In genomic region chr12:24505366-24506025, GRCh38 we compare ENCODE assay signal across 21 cellular contexts.
"Had no signal": no experiment of that assay in that cellular context is flagged by ENCODE, and none has a peak within 500 bp of the region (broad histone marks: within the 10 kb centered on the region; RNA-seq: fewer than 3 reads in every experiment).

No MANE protein-coding gene starts in this region.

- H3K27ac Mint-ChIP-seq: activated naive CD4-positive, alpha-beta T cell treated with anti-CD3 and anti-CD28 coated beads, Interleukin-2, amount 50 U/mL, for 72 hours; activated T-helper 1 cell treated with anti-CD3 and anti-CD28 coated beads, Interleukin-12 subunit alpha, Interleukin-12 subunit beta, Interleukin-2, Interleukin-4 antibody, amounts not matched to agents 30 ng/mL and 10 ng/mL and 1 ng/mL, durations not matched to agents 14 hours and 24 hours and 36 hours; progenitor cell of endocrine pancreas had no signal

- H3K4me3 ChIP-seq: gastrocnemius medialis, heart left ventricle, left ventricle myocardium inferior, right atrium auricular region, tibial artery had no signal

- H3K4me1 ChIP-seq: gastrocnemius medialis, heart left ventricle, left ventricle myocardium inferior, right atrium auricular region had no signal

- DNase-seq: activated gamma-delta T cell treated with Interleukin-2 at 50 U/mL for 16 hours; cerebellar nuclear complex; cortex of kidney; gastrocnemius medialis; heart left ventricle; kidney; left ventricle myocardium inferior; mammary epithelial cell; stimulated activated CD4-positive, alpha-beta T cell treated with anti-CD3 and anti-CD28 coated beads, Interleukin-12 subunit alpha, Interleukin-12 subunit beta, amount 100 ng/mL, for 4 hours; stimulated activated CD4-positive, alpha-beta T cell treated with anti-CD3 and anti-CD28 coated beads, Interleukin-1b, Interleukin-23, amount 100 ng/mL, for 48 hours; stimulated activated naive CD8-positive, alpha-beta T cell treated with anti-CD3 and anti-CD28 coated beads, Interleukin-15, Interleukin-2, amounts not matched to agents 100 U/mL and 50 U/mL, for 24 hours; substantia nigra; T1000; tibial artery had no signal

- H3K27me3 ChIP-seq: gastrocnemius medialis, heart left ventricle, right atrium auricular region, tibial artery had no signal

- H3K9me3 ChIP-seq: gastrocnemius medialis, right atrium auricular region, tibial artery had no signal

- H3K4me3 Mint-ChIP-seq: activated T-helper 1 cell treated with anti-CD3 and anti-CD28 coated beads, Interleukin-12 subunit alpha, Interleukin-12 subunit beta, Interleukin-2, Interleukin-4 antibody, amounts not matched to agents 30 ng/mL and 10 ng/mL and 1 ng/mL, durations not matched to agents 14 hours and 24 hours and 36 hours; neural crest cell had no signal

- H3K27ac ChIP-seq: gastrocnemius medialis, heart left ventricle, left ventricle myocardium inferior, right atrium auricular region, tibial artery had no signal

- H3K36me3 ChIP-seq: gastrocnemius medialis, heart left ventricle, left ventricle myocardium inferior, right atrium auricular region, tibial artery had no signal

- H3K9me3 Mint-ChIP-seq: activated T-helper 1 cell treated with anti-CD3 and anti-CD28 coated beads, Interleukin-12 subunit alpha, Interleukin-12 subunit beta, Interleukin-2, Interleukin-4 antibody, amounts not matched to agents 30 ng/mL and 10 ng/mL and 1 ng/mL, durations not matched to agents 14 hours and 24 hours and 36 hours had no signal

- ATAC-seq: activated CD4-positive, CD25-positive, alpha-beta regulatory T cell treated with anti-CD3 and anti-CD28 coated beads, Interleukin-2, amount 50 U/mL, for 24 hours; activated naive CD4-positive, alpha-beta T cell treated with anti-CD3 and anti-CD28 coated beads, Interleukin-2, amount 50 U/mL, for 72 hours; esophagus mucosa; gastrocnemius medialis; heart left ventricle; stimulated activated naive CD8-positive, alpha-beta T cell treated with anti-CD3 and anti-CD28 coated beads, Interleukin-15, Interleukin-2, amounts not matched to agents 100 U/mL and 50 U/mL, for 24 hours had no signal

- H3K27me3 Mint-ChIP-seq: progenitor cell of endocrine pancreas had no signal
